35 cellular contexts compared by ENCODE assay signal in genomic region chr5:88034520-88034919, GRCh38.
"Had no signal": no experiment of that assay in that cellular context is flagged by ENCODE, and none has a peak within 500 bp of the region (broad histone marks: within the 10 kb centered on the region; RNA-seq: fewer than 3 reads in every experiment).

No MANE protein-coding gene starts in this region.

- H3K4me3 ChIP-seq: MG63 had no signal

- H3K9me3 ChIP-seq: MG63 had no signal

- DNase-seq: Karpas-422, Kasumi-1, MG63, MM.1S, MV-4-11, NCI-H1048, NCI-H1092, NCI-H1092 treated with DMSO at 0.1 percent for 48 hours, NCI-H1105, NCI-H1105 treated with DMSO at 0.1 percent for 48 hours, NCI-H1417, NCI-H1417 treated with DMSO at 0.1 percent for 48 hours, NCI-H1436, NCI-H1436 treated with DMSO at 0.1 percent for 48 hours, NCI-H146, NCI-H1694, NCI-H1694 treated with DMSO at 0.1 percent for 48 hours, NCI-H187, NCI-H187 treated with DMSO at 0.1 percent for 48 hours, NCI-H1930, NCI-H2029, NCI-H2029 treated with DMSO at 0.1 percent for 48 hours, NCI-H2081, NCI-H2081 treated with DMSO at 0.1 percent for 48 hours, NCI-H2107, NCI-H2171, NCI-H2171 treated with DMSO at 0.1 percent for 48 hours, NCI-H2227 treated with DMSO at 0.1 percent for 48 hours, NCI-H226, NCI-H345, NCI-H446, NCI-H446 treated with DMSO at 0.1 percent for 48 hours, NCI-H510A, NCI-H510A treated with DMSO at 0.1 percent for 48 hours, NCI-H524 had no signal

- H3K27me3 ChIP-seq: MG63 had no signal

- H3K36me3 ChIP-seq: MG63 had no signal
